Comparison of ENCODE assay signal across 20 cellular contexts in genomic region chr2:79861059-79861374, GRCh38.
"Had no signal": no experiment of that assay in that cellular context is flagged by ENCODE, and none has a peak within 500 bp of the region (broad histone marks: within the 10 kb centered on the region; RNA-seq: fewer than 3 reads in every experiment).

No MANE protein-coding gene starts in this region.

- DNase-seq: effector CD8-positive, alpha-beta T cell; endodermal cell; foreskin fibroblast; gastrocnemius medialis; left ventricle myocardium superior; lower lobe of right lung; natural killer cell; occipital lobe; ovary; stimulated activated CD4-positive, alpha-beta T cell treated with anti-CD3 and anti-CD28 coated beads, Interleukin-2, amount 100 ng/mL, for 24 hours; stimulated activated CD4-positive, alpha-beta T cell treated with anti-CD3 and anti-CD28 coated beads, Interleukin-4, amount 100 ng/mL, for 24 hours; stimulated activated naive CD4-positive, alpha-beta T cell treated with Interleukin-2 at 50 U/mL for 16 hours; stomach; thyroid gland had no signal

- H3K27ac ChIP-seq: epithelial cell of prostate, gastrocnemius medialis, lower lobe of right lung, ovary, stomach, thyroid gland had no signal

- H3K4me1 ChIP-seq: gastrocnemius medialis, lower lobe of right lung, stomach, thyroid gland had no signal

- H3K4me3 ChIP-seq: gastrocnemius medialis, lower lobe of right lung, ovary, stomach, thyroid gland had no signal

- H3K9me3 ChIP-seq: gastrocnemius medialis, lower lobe of right lung, ovary, stomach, thyroid gland had no signal

- H3K36me3 ChIP-seq: gastrocnemius medialis, lower lobe of right lung, ovary, stomach, thyroid gland had no signal

- ATAC-seq: esophagus mucosa; gastrocnemius medialis; left ventricle myocardium superior; lower lobe of right lung; natural killer cell; sciatic nerve; stimulated activated effector memory CD8-positive, alpha-beta T cell treated with anti-CD3 and anti-CD28 coated beads, Interleukin-12 subunit alpha, Interleukin-12 subunit beta, amount 100 ng/mL, for 72 hours had no signal

- FAIRE-seq: colon, keratinocyte had no signal

- H3K27me3 ChIP-seq: gastrocnemius medialis, ovary, stomach, thyroid gland had no signal
